In the genomic region with DNA sequence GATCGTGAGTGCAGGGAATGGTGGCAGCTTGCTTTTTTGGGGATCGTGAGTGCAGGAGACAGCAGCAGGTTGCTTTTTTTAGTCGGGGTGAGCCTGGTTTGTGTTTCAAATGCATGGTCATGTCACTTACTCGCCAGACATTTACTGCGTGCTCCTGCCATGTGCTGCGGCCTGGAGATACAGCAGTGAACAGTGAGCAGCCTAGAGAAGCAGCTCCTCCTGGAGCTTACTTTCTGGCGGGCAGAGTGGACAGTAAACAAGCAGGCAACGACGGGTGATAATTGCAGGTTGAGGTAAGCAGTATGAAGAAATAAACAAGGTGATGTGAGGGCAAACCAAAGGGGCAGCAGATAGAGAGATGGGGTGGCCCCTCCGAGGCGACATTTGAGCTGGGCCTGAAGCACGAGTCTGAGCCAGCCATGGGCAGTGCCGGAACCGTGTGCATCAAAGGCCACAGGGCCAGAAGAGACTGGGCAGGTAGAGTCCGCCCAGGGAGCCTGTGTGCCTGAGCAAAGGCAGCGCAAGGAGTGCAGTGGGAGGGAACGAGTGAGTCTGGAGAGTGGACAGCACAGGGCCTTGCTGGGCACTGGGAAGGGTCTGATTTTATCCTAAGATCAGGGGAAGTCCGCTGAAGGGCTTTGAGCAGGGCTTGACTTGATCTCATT, we compare ENCODE assay signal across 1 cellular context.
TF ChIP-seq lines count a peak whose summit lies in the region.

No MANE protein-coding gene starts in this region.

TF ChIP-seq in HepG2, 621 proteins besides CTCF, POLR2A, EP300 and RAD21:
- TF ChIP-seq, protein P1, sequence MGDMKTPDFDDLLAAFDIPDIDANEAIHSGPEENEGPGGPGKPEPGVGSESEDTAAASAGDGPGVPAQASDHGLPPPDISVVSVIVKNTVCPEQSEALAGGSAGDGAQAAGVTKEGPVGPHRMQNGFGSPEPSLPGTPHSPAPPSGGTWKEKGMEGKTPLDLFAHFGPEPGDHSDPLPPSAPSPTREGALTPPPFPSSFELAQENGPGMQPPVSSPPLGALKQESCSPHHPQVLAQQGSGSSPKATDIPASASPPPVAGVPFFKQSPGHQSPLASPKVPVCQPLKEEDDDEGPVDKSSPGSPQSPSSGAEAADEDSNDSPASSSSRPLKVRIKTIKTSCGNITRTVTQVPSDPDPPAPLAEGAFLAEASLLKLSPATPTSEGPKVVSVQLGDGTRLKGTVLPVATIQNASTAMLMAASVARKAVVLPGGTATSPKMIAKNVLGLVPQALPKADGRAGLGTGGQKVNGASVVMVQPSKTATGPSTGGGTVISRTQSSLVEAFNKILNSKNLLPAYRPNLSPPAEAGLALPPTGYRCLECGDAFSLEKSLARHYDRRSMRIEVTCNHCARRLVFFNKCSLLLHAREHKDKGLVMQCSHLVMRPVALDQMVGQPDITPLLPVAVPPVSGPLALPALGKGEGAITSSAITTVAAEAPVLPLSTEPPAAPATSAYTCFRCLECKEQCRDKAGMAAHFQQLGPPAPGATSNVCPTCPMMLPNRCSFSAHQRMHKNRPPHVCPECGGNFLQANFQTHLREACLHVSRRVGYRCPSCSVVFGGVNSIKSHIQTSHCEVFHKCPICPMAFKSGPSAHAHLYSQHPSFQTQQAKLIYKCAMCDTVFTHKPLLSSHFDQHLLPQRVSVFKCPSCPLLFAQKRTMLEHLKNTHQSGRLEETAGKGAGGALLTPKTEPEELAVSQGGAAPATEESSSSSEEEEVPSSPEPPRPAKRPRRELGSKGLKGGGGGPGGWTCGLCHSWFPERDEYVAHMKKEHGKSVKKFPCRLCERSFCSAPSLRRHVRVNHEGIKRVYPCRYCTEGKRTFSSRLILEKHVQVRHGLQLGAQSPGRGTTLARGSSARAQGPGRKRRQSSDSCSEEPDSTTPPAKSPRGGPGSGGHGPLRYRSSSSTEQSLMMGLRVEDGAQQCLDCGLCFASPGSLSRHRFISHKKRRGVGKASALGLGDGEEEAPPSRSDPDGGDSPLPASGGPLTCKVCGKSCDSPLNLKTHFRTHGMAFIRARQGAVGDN (CRISPR knock-in tag; IDR thresholded peaks at IDR 0.05): peak; percentile 47; the same call in 1 of the 2 replicates
- TF ChIP-seq ATF7-NPFF (CRISPR knock-in tag; IDR thresholded peaks at IDR 0.05; ENCODE audit: low read depth): no peak
- TF ChIP-seq KLF6 (CRISPR knock-in tag; IDR thresholded peaks at IDR 0.05): no peak
- TF ChIP-seq ZNF382 (CRISPR knock-in tag; IDR thresholded peaks at IDR 0.05; ENCODE audit: borderline replicate concordance): no peak
- TF ChIP-seq, protein P2, sequence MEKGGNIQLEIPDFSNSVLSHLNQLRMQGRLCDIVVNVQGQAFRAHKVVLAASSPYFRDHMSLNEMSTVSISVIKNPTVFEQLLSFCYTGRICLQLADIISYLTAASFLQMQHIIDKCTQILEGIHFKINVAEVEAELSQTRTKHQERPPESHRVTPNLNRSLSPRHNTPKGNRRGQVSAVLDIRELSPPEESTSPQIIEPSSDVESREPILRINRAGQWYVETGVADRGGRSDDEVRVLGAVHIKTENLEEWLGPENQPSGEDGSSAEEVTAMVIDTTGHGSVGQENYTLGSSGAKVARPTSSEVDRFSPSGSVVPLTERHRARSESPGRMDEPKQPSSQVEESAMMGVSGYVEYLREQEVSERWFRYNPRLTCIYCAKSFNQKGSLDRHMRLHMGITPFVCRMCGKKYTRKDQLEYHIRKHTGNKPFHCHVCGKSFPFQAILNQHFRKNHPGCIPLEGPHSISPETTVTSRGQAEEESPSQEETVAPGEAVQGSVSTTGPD (CRISPR knock-in tag; IDR thresholded peaks at IDR 0.05): no peak
- no peak for TF ChIP-seq SPEN (CRISPR knock-in tag; IDR thresholded peaks at IDR 0.05; ENCODE audit: low read depth)
- TF ChIP-seq AGO2 (optimal IDR thresholded peaks at IDR 0.05; ENCODE audit: low read depth, low read length): peak; percentile 14
- TF ChIP-seq, protein P3, sequence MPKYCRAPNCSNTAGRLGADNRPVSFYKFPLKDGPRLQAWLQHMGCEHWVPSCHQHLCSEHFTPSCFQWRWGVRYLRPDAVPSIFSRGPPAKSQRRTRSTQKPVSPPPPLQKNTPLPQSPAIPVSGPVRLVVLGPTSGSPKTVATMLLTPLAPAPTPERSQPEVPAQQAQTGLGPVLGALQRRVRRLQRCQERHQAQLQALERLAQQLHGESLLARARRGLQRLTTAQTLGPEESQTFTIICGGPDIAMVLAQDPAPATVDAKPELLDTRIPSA (CRISPR knock-in tag; IDR thresholded peaks at IDR 0.05; ENCODE audit: borderline replicate concordance): no peak
- TF ChIP-seq, protein P4, sequence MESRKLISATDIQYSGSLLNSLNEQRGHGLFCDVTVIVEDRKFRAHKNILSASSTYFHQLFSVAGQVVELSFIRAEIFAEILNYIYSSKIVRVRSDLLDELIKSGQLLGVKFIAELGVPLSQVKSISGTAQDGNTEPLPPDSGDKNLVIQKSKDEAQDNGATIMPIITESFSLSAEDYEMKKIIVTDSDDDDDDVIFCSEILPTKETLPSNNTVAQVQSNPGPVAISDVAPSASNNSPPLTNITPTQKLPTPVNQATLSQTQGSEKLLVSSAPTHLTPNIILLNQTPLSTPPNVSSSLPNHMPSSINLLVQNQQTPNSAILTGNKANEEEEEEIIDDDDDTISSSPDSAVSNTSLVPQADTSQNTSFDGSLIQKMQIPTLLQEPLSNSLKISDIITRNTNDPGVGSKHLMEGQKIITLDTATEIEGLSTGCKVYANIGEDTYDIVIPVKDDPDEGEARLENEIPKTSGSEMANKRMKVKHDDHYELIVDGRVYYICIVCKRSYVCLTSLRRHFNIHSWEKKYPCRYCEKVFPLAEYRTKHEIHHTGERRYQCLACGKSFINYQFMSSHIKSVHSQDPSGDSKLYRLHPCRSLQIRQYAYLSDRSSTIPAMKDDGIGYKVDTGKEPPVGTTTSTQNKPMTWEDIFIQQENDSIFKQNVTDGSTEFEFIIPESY (CRISPR knock-in tag; IDR thresholded peaks at IDR 0.05): peak; percentile 56; the same call in 1 of the 2 replicates
